In genomic region chr12:108611884-108612415, GRCh38 we compare ENCODE assay signal across 8 cellular contexts. TPM values are rescaled to one million over a fixed set of nuclear protein-coding genes. Genes with fewer than 3 reads are reported as not detected.
DNase-seq lines count a peak whose midpoint lies in the region; ATAC-seq and TF ChIP-seq lines count a peak whose summit lies in the region.

No MANE protein-coding gene starts in this region.

- peak overlapping the region; percentile 65 for H3K9ac ChIP-seq in adipocyte (ENCODE audit: low read length)
- H3K9ac ChIP-seq in liver (ENCODE audit: low read depth in 1 of 2, low read length in 2 of 2) = no peak overlapping the region

- intact Hi-C loops in posterior vena cava (cut with DNase I) = no loop called here

- WGBS in liver = 48% methylated on average over 5 of the region's 5 CpGs

- DNase-seq in activated gamma-delta T cell treated with Interleukin-2 at 50 U/mL for 16 hours (peak; percentile 56), activated gamma-delta T cell (lab: John Stamatoyannopoulos, UW) (no peak), RPMI8226 (peak; percentile 33), adipocyte (ENCODE audit: low read depth) (peak; percentile 60), posterior vena cava (ENCODE audit: low spot score) (no peak)

- TF ChIP-seq CTCF in liver (IDR thresholded peaks at IDR 0.05; ENCODE audit: low read depth, low read length, missing input control) = peak; percentile 8

- H3K27me3 ChIP-seq in adipocyte (replicated peaks; ENCODE audit: control insufficient read depth, insufficient read depth, low read length) (no peaks in the 10 kb centered on the region), liver (ENCODE audit: control insufficient read depth in 4 of 4, insufficient read depth in 4 of 4, low read length in 3 of 4) (no peaks in the 10 kb centered on the region)

- H3K9me3 ChIP-seq in adipocyte (ENCODE audit: control insufficient read depth, low read length) = peaks cover 5% of the 10 kb centered on the region
- H3K9me3 ChIP-seq in liver (ENCODE audit: control insufficient read depth in 4 of 4, low read length in 3 of 4) = no peaks in the 10 kb centered on the region

- H3K4me3 ChIP-seq in adipocyte (ENCODE audit: low read length) (no peak overlapping the region), liver (ENCODE audit: low read depth in 1 of 3, low read length in 3 of 3) (no peak overlapping the region)

- no peak overlapping the region for H3K27ac ChIP-seq in liver (ENCODE audit: low read depth in 1 of 2, low read length in 2 of 2)

- H3K36me3 ChIP-seq in adipocyte (ENCODE audit: control insufficient read depth, insufficient read depth, low read length, severe bottlenecking) = no peaks in the 10 kb centered on the region
- no peaks in the 10 kb centered on the region for H3K36me3 ChIP-seq in liver (ENCODE audit: control insufficient read depth in 4 of 4, insufficient read depth in 3 of 4, low read depth in 1 of 4, low read length in 3 of 4)

- TF ChIP-seq RAD21 in liver (IDR thresholded peaks at IDR 0.05) = peak in 1 of 2 donors; percentile 46

- ATAC-seq in HG03439 (IDR thresholded peaks at IDR 0.05; ENCODE audit: unreplicated experiment) (no peak), GM19395 (IDR thresholded peaks at IDR 0.05; ENCODE audit: unreplicated experiment) (no peak)

- H3K4me1 ChIP-seq in adipocyte (ENCODE audit: control insufficient read depth, insufficient read depth, low read length) (peaks cover 50% of the 10 kb centered on the region), liver (ENCODE audit: control insufficient read depth in 4 of 4, insufficient read depth in 4 of 4, low read length in 3 of 4) (no peaks in the 10 kb centered on the region)

TF ChIP-seq in liver, 16 proteins besides CTCF, POLR2A, EP300 and RAD21:
- TF ChIP-seq YY1 (IDR thresholded peaks at IDR 0.05) = no peak
- no peak for TF ChIP-seq HNF4A (conservative IDR thresholded peaks at IDR 0.05)
- TF ChIP-seq REST (IDR thresholded peaks at IDR 0.05) = no peak
- TF ChIP-seq SP1 (IDR thresholded peaks at IDR 0.05) = no peak
- no peak for TF ChIP-seq RXRA (IDR thresholded peaks at IDR 0.05)
- no peak for TF ChIP-seq JUND (IDR thresholded peaks at IDR 0.05)
- no peak for TF ChIP-seq NR2F2 (IDR thresholded peaks at IDR 0.05)
- TF ChIP-seq HNF4G (IDR thresholded peaks at IDR 0.05) = no peak
- no peak for TF ChIP-seq ATF3 (IDR thresholded peaks at IDR 0.05)
- TF ChIP-seq FOXA2 (IDR thresholded peaks at IDR 0.05) = no peak
- TF ChIP-seq EGR1 (IDR thresholded peaks at IDR 0.05; ENCODE audit: low read depth in 2 of 2) = no peak
- no peak for TF ChIP-seq MAX (IDR thresholded peaks at IDR 0.05)
- no peak for TF ChIP-seq ZBTB33 (IDR thresholded peaks at IDR 0.05)
- no peak for TF ChIP-seq GABPA (IDR thresholded peaks at IDR 0.05 in 1 of 2, conservative IDR thresholded peaks at IDR 0.05 in 1 of 2)
- TF ChIP-seq TAF1 (conservative IDR thresholded peaks at IDR 0.05) = no peak
- no peak for TF ChIP-seq FOXA1 (IDR thresholded peaks at IDR 0.05)

RNA-seq across cellular contexts. Expression of gene TMEM119, which starts 14.1 kb away (rescaled TPM):
- total RNA-seq in liver (1 to 10 TPM in 1 of 2 donors, under 1 TPM in 1; 0.25 to 2.6 TPM), posterior vena cava (10 to 100 TPM; 12.7 to 72.5 TPM)
- under 1 TPM; 0.14 to 0.51 TPM for polyA plus RNA-seq in liver

RNA-seq across cellular contexts. Expression of gene SELPLG, which starts 21.7 kb away (rescaled TPM):
- total RNA-seq in liver (1 to 10 TPM; 4.8 to 9.6 TPM), posterior vena cava (10 to 100 TPM in 1 of 2 donors, 1 to 10 TPM in 1; 5.1 to 14.4 TPM)
- 1 to 10 TPM; 2.1 to 4.8 TPM for polyA plus RNA-seq in liver

RNA-seq across cellular contexts. Expression of gene ISCU, which starts 49.6 kb away (rescaled TPM):
- total RNA-seq in liver (10 to 100 TPM; 42.3 to 75.6 TPM), posterior vena cava (100 to 1,000 TPM; 113 to 119 TPM)
- polyA plus RNA-seq in liver = 10 to 100 TPM; 52.0 to 85.9 TPM

RNA-seq across cellular contexts. Expression of gene SART3, which starts 51.0 kb away (rescaled TPM):
- 10 to 100 TPM; 36.6 to 37.1 TPM for total RNA-seq in liver
- polyA plus RNA-seq in liver = 10 to 100 TPM in 1 of 2 donors, 1 to 10 TPM in 1; 5.9 to 10.5 TPM
- 10 to 100 TPM; 27.4 to 28.9 TPM for total RNA-seq in posterior vena cava

Comparison
In these comparisons a context has a peak if more than half of its experiments do, and no peak if none do; other contexts are left out.
1. DNase-seq: peak in activated gamma-delta T cell treated with Interleukin-2 at 50 U/mL for 16 hours (single experiment), RPMI8226 (single experiment) and adipocyte (single experiment); none in activated gamma-delta T cell (single experiment) and posterior vena cava (single experiment).